20 cellular contexts compared by ENCODE assay signal in genomic region chr22:31238057-31238456, GRCh38. TPM values are rescaled to one million over a fixed set of nuclear protein-coding genes. Genes with fewer than 3 reads are reported as not detected.
DNase-seq lines count a peak whose midpoint lies in the region; ATAC-seq, FAIRE-seq and TF ChIP-seq lines count a peak whose summit lies in the region.
"Had no signal": no experiment of that assay in that cellular context is flagged by ENCODE, and none has a peak within 500 bp of the region (broad histone marks: within the 10 kb centered on the region; RNA-seq: fewer than 3 reads in every experiment).

No MANE protein-coding gene starts in this region.

- FAIRE-seq in RCC 7860 (lab: Jason Lieb, UNC): peak; percentile 73
- FAIRE-seq: H1, HTR-8/SVneo, small intestine had no signal

- H3K4me3 Mint-ChIP-seq in CD14-positive monocyte (no peak overlapping the region), type B pancreatic cell (no peak overlapping the region)
- H3K4me3 Mint-ChIP-seq: CD8-positive, alpha-beta T cell; neural progenitor cell had no signal

- intact Hi-C loops in CD14-positive monocyte (cut with micrococcal nuclease): loop anchor here in 1 of 2 donors (10.0 kb wide), 2 partner anchors 133 to 273 kb away; partner anchors contain the start of genes MORC2, SELENOM and TUG1
- intact Hi-C loops in dorsolateral prefrontal cortex (cut with DNase I): loop anchor here (10.0 kb wide), 2 partner anchors 153 to 293 kb away; partner anchors contain the start of gene SMTN (in 1 of the 2)

- H3K27ac Mint-ChIP-seq in CD14-positive monocyte: peak overlapping the region in 5 of 7 donors; percentile 9 to 52 (median 19)
- no peak overlapping the region for H3K27ac Mint-ChIP-seq in type B pancreatic cell
- H3K27ac Mint-ChIP-seq: CD8-positive, alpha-beta T cell; neural progenitor cell had no signal

- no peak overlapping the region for H3K27ac ChIP-seq in dorsolateral prefrontal cortex
- H3K27ac ChIP-seq: neural progenitor cell, upper lobe of left lung had no signal

- no peaks in the 10 kb centered on the region for H3K27me3 ChIP-seq in dorsolateral prefrontal cortex
- H3K27me3 ChIP-seq: neural progenitor cell, upper lobe of left lung had no signal

- TF ChIP-seq CTCF in CD14-positive monocyte (IDR thresholded peaks at IDR 0.05) (no peak), GM12864 (IDR thresholded peaks at IDR 0.05; ENCODE audit: low read depth, low read length, missing control alignments) (no peak), dorsolateral prefrontal cortex (IDR thresholded peaks at IDR 0.05 in 54 of 56, conservative IDR thresholded peaks at IDR 0.05 in 2 of 56; ENCODE audit: low read depth in 1 of 56, partially characterized antibody in 56 of 56) (no peak), type B pancreatic cell (conservative IDR thresholded peaks at IDR 0.05) (no peak)

- H3K9me3 Mint-ChIP-seq in CD14-positive monocyte: no peaks in the 10 kb centered on the region
- no peaks in the 10 kb centered on the region for H3K9me3 Mint-ChIP-seq in type B pancreatic cell
- H3K9me3 Mint-ChIP-seq: CD8-positive, alpha-beta T cell; neural progenitor cell had no signal

- no peak for DNase-seq in CD14-positive monocyte (ENCODE audit: low spot score)
- peak; percentile 18 for DNase-seq in GM12864 (ENCODE audit: low read depth)
- DNase-seq in RCC 7860 (ENCODE audit: low spot score): peak; percentile 38
- no peak for DNase-seq in pons (ENCODE audit: low spot score)
- DNase-seq in activated naive CD4-positive, alpha-beta T cell treated with Interleukin-2 at 50 U/mL for 16 hours: no peak
- no peak for DNase-seq in dorsolateral prefrontal cortex
- no peak for DNase-seq in type B pancreatic cell (ENCODE audit: extremely low spot score, unreplicated experiment)
- DNase-seq: CD8-positive, alpha-beta T cell; cortex of kidney; DMS53; Karpas-422; NCI-H1105; NCI-H2081 treated with DMSO at 0.1 percent for 48 hours; NK-92 treated with Interleukin-12 subunit alpha and Interleukin-12 subunit beta, amount 100 ng/mL, for 24 hours; small intestine; upper lobe of left lung had no signal

- peak; percentile 67 for ATAC-seq in GM21423 (IDR thresholded peaks at IDR 0.05; ENCODE audit: unreplicated experiment)
- ATAC-seq: CD8-positive, alpha-beta T cell had no signal

- peaks cover 0 to 2% (median 0%) of the 10 kb centered on the region in 3 donors for H3K27me3 Mint-ChIP-seq in CD14-positive monocyte (ENCODE audit: low read depth in 3 of 3)
- no peaks in the 10 kb centered on the region for H3K27me3 Mint-ChIP-seq in type B pancreatic cell

- H3K4me3 ChIP-seq in GM12864 (ENCODE audit: low read depth, low read length) (no peak overlapping the region), dorsolateral prefrontal cortex (no peak overlapping the region)
- H3K4me3 ChIP-seq: neural progenitor cell, upper lobe of left lung had no signal

- peaks cover 32% of the 10 kb centered on the region for H3K4me1 Mint-ChIP-seq in CD14-positive monocyte
- peaks cover 6% of the 10 kb centered on the region for H3K4me1 Mint-ChIP-seq in type B pancreatic cell (ENCODE audit: unreplicated experiment)

- H3K36me3 Mint-ChIP-seq in CD14-positive monocyte: peaks cover 35 to 48% of the 10 kb centered on the region in 2 donors
- peaks cover 4% of the 10 kb centered on the region for H3K36me3 Mint-ChIP-seq in type B pancreatic cell

RNA-seq across cellular contexts. Expression of gene LIMK2, which starts 26.0 kb away (rescaled TPM):
- 10 to 100 TPM in 1 of 2 donors, 1 to 10 TPM in 1; 5.5 to 10.1 TPM for polyA plus RNA-seq in CD14-positive monocyte
- total RNA-seq in dorsolateral prefrontal cortex (100 to 1,000 TPM in 1 of 120 experiments, 10 to 100 TPM in 119; 16.4 to 108 (median 33.1) TPM), type B pancreatic cell (ENCODE audit: low replicate concordance) (46.6 and 127 TPM in 2 replicates)

RNA-seq across cellular contexts. Expression of gene PIK3IP1, which starts 54.2 kb away (rescaled TPM):
- polyA plus RNA-seq in CD14-positive monocyte: 10 to 100 TPM; 21.8 to 21.9 TPM
- 10 to 100 TPM; 30.3 to 94.4 (median 54.6) TPM for total RNA-seq in dorsolateral prefrontal cortex
- total RNA-seq in type B pancreatic cell (ENCODE audit: low replicate concordance): 21.0 and 36.8 TPM in 2 replicates

Comparison
In these comparisons a context has a peak if more than half of its experiments do, and no peak if none do; other contexts are left out.
1. DNase-seq: peak in GM12864 (single experiment) and RCC 7860 (single experiment); none in CD14-positive monocyte (single experiment), pons (single experiment), activated naive CD4-positive, alpha-beta T cell treated with Interleukin-2 at 50 U/mL for 16 hours (single experiment), dorsolateral prefrontal cortex (0 of 10) and type B pancreatic cell (single experiment).